In genomic region chr9:128202648-128203023, GRCh38 we compare ENCODE assay signal across 8 cellular contexts.
A peak's percentile ranks its signal among the peaks of the same experiment; 100 is the strongest.
DNase-seq lines count a peak whose midpoint lies in the region; ATAC-seq and TF ChIP-seq lines count a peak whose summit lies in the region.

No MANE protein-coding gene starts in this region.

- H3K36me3 Mint-ChIP-seq in T-helper 2 cell treated with Interferon-gamma antibody and Interleukin-4, amounts not matched to agents 5 μg/mL and 100 μg/mL, for 36 hours (ENCODE audit: low read depth), result no peaks in the 10 kb centered on the region
- no peaks in the 10 kb centered on the region for H3K36me3 Mint-ChIP-seq in stimulated activated effector memory CD8-positive, alpha-beta T cell treated with anti-CD3 and anti-CD28 coated beads, Interleukin-12 subunit alpha, Interleukin-12 subunit beta, amount 100 ng/mL, for 72 hours

- peak overlapping the region; percentile 33 for H3K27ac ChIP-seq in RWPE1

- H3K4me3 ChIP-seq in foreskin fibroblast (ENCODE audit: low read depth in 1 of 2, low read length in 2 of 2), result peak overlapping the region; percentile 19 to 45

- no peaks in the 10 kb centered on the region for H3K9me3 Mint-ChIP-seq in T-helper 2 cell treated with Interferon-gamma antibody and Interleukin-4, amounts not matched to agents 5 μg/mL and 100 μg/mL, for 36 hours
- H3K9me3 Mint-ChIP-seq in stimulated activated effector memory CD8-positive, alpha-beta T cell treated with anti-CD3 and anti-CD28 coated beads, Interleukin-12 subunit alpha, Interleukin-12 subunit beta, amount 100 ng/mL, for 72 hours, result no peaks in the 10 kb centered on the region

- H3K4me1 Mint-ChIP-seq in T-helper 2 cell treated with Interferon-gamma antibody and Interleukin-4, amounts not matched to agents 5 μg/mL and 100 μg/mL, for 36 hours (ENCODE audit: low read depth), result peaks cover 11% of the 10 kb centered on the region
- peaks cover 21% of the 10 kb centered on the region for H3K4me1 Mint-ChIP-seq in stimulated activated effector memory CD8-positive, alpha-beta T cell treated with anti-CD3 and anti-CD28 coated beads, Interleukin-12 subunit alpha, Interleukin-12 subunit beta, amount 100 ng/mL, for 72 hours

- DNase-seq in T-helper 2 cell treated with Interferon-gamma antibody and Interleukin-4, amounts not matched to agents 5 μg/mL and 100 μg/mL, for 36 hours (ENCODE audit: low spot score), result no peak
- DNase-seq in T-helper 2 cell, result no peak
- no peak for DNase-seq in RWPE1 (ENCODE audit: low spot score)
- DNase-seq in foreskin fibroblast, result no peak
- no peak for DNase-seq in stimulated activated effector memory CD8-positive, alpha-beta T cell treated with anti-CD3 and anti-CD28 coated beads, Interleukin-12 subunit alpha, Interleukin-12 subunit beta, amount 100 ng/mL, for 72 hours (ENCODE audit: low spot score in 2 of 2)
- no peak for DNase-seq in glomerular visceral epithelial cell (ENCODE audit: extremely low spot score)
- no peak for DNase-seq in NCI-H748 (lab: John Stamatoyannopoulos, UW; ENCODE audit: unreplicated experiment)
- no peak for DNase-seq in NCI-H146 treated with DMSO at 0.1 percent for 48 hours (lab: John Stamatoyannopoulos, UW; ENCODE audit: unreplicated experiment)

- H3K4me3 Mint-ChIP-seq in T-helper 2 cell treated with Interferon-gamma antibody and Interleukin-4, amounts not matched to agents 5 μg/mL and 100 μg/mL, for 36 hours, result peak overlapping the region; percentile 75
- H3K4me3 Mint-ChIP-seq in stimulated activated effector memory CD8-positive, alpha-beta T cell treated with anti-CD3 and anti-CD28 coated beads, Interleukin-12 subunit alpha, Interleukin-12 subunit beta, amount 100 ng/mL, for 72 hours, result peak overlapping the region; percentile 60

- peaks cover 33% of the 10 kb centered on the region for H3K27me3 Mint-ChIP-seq in T-helper 2 cell treated with Interferon-gamma antibody and Interleukin-4, amounts not matched to agents 5 μg/mL and 100 μg/mL, for 36 hours (ENCODE audit: low read depth)

- TF ChIP-seq CTCF in RWPE1 (conservative IDR thresholded peaks at IDR 0.05; ENCODE audit: low read depth), result no peak
- no peak for TF ChIP-seq CTCF in foreskin fibroblast (IDR thresholded peaks at IDR 0.05; ENCODE audit: low read depth, low read length)

- POLR2A ChIA-PET in RWPE1 (lab: Yijun Ruan, JAX; ENCODE audit: low non-redundant PET), result no interaction called here

- ATAC-seq in stimulated activated effector memory CD8-positive, alpha-beta T cell treated with anti-CD3 and anti-CD28 coated beads, Interleukin-12 subunit alpha, Interleukin-12 subunit beta, amount 100 ng/mL, for 72 hours, result no peak

- CTCF ChIA-PET in RWPE1 (lab: Yijun Ruan, JAX), result interaction anchor here (0.7 kb wide), 1 partner anchor 770 kb away, joined by 3 read pairs; no protein-coding TSS in a partner anchor

- H3K27ac Mint-ChIP-seq in T-helper 2 cell treated with Interferon-gamma antibody and Interleukin-4, amounts not matched to agents 5 μg/mL and 100 μg/mL, for 36 hours, result peak overlapping the region; percentile 63
- peak overlapping the region; percentile 46 for H3K27ac Mint-ChIP-seq in stimulated activated effector memory CD8-positive, alpha-beta T cell treated with anti-CD3 and anti-CD28 coated beads, Interleukin-12 subunit alpha, Interleukin-12 subunit beta, amount 100 ng/mL, for 72 hours
